ENCODE assay signal across 7 cellular contexts in the genomic region with DNA sequence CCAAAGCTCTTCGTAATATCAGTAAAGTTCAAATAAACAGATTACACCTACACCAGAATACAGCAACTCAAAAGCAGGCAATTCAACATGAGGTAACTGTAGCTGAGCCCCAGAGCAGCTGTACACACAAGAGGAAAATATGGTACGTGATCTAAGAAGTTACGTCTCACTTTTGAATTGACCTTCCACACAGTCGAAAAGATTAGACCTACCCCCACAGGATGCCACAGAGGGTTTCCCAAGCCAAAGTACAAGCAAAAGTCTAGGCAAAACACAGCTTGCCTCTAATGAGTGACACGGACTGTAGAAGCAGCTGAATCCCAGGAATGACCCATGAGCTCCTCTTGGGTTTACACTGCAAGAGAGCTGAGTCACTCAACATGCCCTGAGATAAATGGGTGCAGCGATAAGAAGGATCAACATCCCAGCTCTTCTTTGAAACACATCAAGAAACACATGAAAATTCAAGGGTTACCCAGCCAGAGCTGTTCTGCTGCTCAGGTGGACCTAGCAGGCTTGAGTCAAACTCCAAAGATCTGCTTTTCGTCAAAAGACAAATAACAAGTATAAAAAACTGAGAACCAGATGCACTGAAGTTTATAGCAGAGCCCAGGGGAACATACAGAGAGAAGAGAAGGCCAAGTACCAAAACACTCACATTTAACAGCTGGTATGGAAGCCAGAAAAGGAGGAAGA. TPM values are rescaled to one million over a fixed set of nuclear protein-coding genes. Genes with fewer than 3 reads are reported as not detected.
A peak's percentile ranks its signal among the peaks of the same experiment; 100 is the strongest.
DNase-seq lines count a peak whose midpoint lies in the region; ATAC-seq, FAIRE-seq and TF ChIP-seq lines count a peak whose summit lies in the region.

No MANE protein-coding gene starts in this region.

- H3K79me1 ChIP-seq in mesendoderm (ENCODE audit: low read length), result peaks cover 23% of the 10 kb centered on the region

- peaks cover 94% of the 10 kb centered on the region for H3K79me2 ChIP-seq in K562 (ENCODE audit: control insufficient read depth, insufficient read depth, low read length)
- peaks cover 82% of the 10 kb centered on the region for H3K79me2 ChIP-seq in mesendoderm (ENCODE audit: control insufficient read depth, insufficient read depth, low read length)

- H3K4ac ChIP-seq in mesendoderm (ENCODE audit: low read depth, low read length), result no peak overlapping the region

- FAIRE-seq in K562 (lab: Jason Lieb, UNC), result peak; percentile 96

- no peak overlapping the region for H4K8ac ChIP-seq in mesendoderm (ENCODE audit: low read depth, low read length)

- no peak overlapping the region for H3K56ac ChIP-seq in mesendoderm (ENCODE audit: low read length)

- ATAC-seq in K562 (peak; percentile 80), left colon (peak; percentile 13), GM19023 (IDR thresholded peaks at IDR 0.05; ENCODE audit: unreplicated experiment) (no peak)

- peak; percentile 80 for TF ChIP-seq EP300 in K562 (IDR thresholded peaks at IDR 0.05; ENCODE audit: low read length)

- H2BK5ac ChIP-seq in mesendoderm (ENCODE audit: low read length), result no peak overlapping the region

- H3K4me3 ChIP-seq in K562 (no peak overlapping the region), testis (no peak overlapping the region), HAP-1 (no peak overlapping the region), mesendoderm (ENCODE audit: low read length) (no peak overlapping the region)

- in situ Hi-C loops in K562 (cut with MboI), result no loop called here
- in situ Hi-C loops in HAP-1 (cut with MboI; ENCODE audit: low sequenced_read_pairs), result no loop called here

- H3K18ac ChIP-seq in mesendoderm (ENCODE audit: low read length), result no peak overlapping the region

- H3K36me3 ChIP-seq in K562 (ENCODE audit: control insufficient read depth, insufficient read depth, low read length) (peaks cover 6% of the 10 kb centered on the region), testis (ENCODE audit: low read depth, missing control alignments) (no peaks in the 10 kb centered on the region), HAP-1 (replicated peaks) (no peaks in the 10 kb centered on the region), mesendoderm (ENCODE audit: control insufficient read depth, insufficient read depth, low read length) (no peaks in the 10 kb centered on the region)

- no TSS peak for BruUV-seq in K562 (replicated peaks; lab: Mats Ljungman, UMichigan)

- peaks cover 43 to 75% of the 10 kb centered on the region in 2 experiments for H3K4me1 ChIP-seq in K562 (replicated peaks in 1 of 2; ENCODE audit: control insufficient read depth in 2 of 2, insufficient read depth in 2 of 2, low read length in 2 of 2)
- peaks cover 51% of the 10 kb centered on the region for H3K4me1 ChIP-seq in testis
- H3K4me1 ChIP-seq in HAP-1, result no peaks in the 10 kb centered on the region
- peaks cover 7% of the 10 kb centered on the region for H3K4me1 ChIP-seq in mesendoderm (ENCODE audit: control insufficient read depth, low read depth, low read length)

- peaks cover 4% of the 10 kb centered on the region; the same call in 1 of the 2 replicates for H4K20me1 ChIP-seq in K562 (replicated peaks; ENCODE audit: control insufficient read depth, insufficient read depth, low read length)

- TF ChIP-seq POLR2A in K562 (conservative IDR thresholded peaks at IDR 0.05), result no peak
- no peak for TF ChIP-seq POLR2A in testis (IDR thresholded peaks at IDR 0.05)

- H3K9me3 ChIP-seq in K562 (replicated peaks; ENCODE audit: control insufficient read depth, insufficient read depth, low read depth, low read length) (no peaks in the 10 kb centered on the region), testis (no peaks in the 10 kb centered on the region), HAP-1 (no peaks in the 10 kb centered on the region)

- 7% methylated on average over 7 of the region's 7 CpGs for WGBS in K562 (ENCODE audit: insufficient coverage, low coverage, missing lambda C conversion rate)
- WGBS in testis, 2 donors, result 60 to 62% methylated on average over 7 of the region's 7 CpGs
- WGBS in mesendoderm (ENCODE audit: extremely low coverage, insufficient coverage, low lambda C conversion rate), result no CpG with 5 or more reads among the region's 7 CpGs

- no peak overlapping the region for H4K5ac ChIP-seq in mesendoderm (ENCODE audit: low read length)

- H2BK120ac ChIP-seq in mesendoderm (ENCODE audit: low read depth, low read length), result no peak overlapping the region

- peak overlapping the region; percentile 41 for H2AFZ ChIP-seq in K562 (ENCODE audit: low read depth, low read length)

- H3K4me2 ChIP-seq in K562 (ENCODE audit: insufficient read depth, low read length), result peak overlapping the region; percentile 69
- H3K4me2 ChIP-seq in mesendoderm (ENCODE audit: low read length), result no peak overlapping the region

- peaks cover 3% of the 10 kb centered on the region for H3K9me1 ChIP-seq in K562 (ENCODE audit: control insufficient read depth, insufficient read depth, low read length)

- CTCF ChIA-PET in K562 (lab: Yijun Ruan, JAX; ENCODE audit: low intra/inter-chr PET ratio), result no interaction called here

- peak overlapping the region; percentile 50 to 61; a peak in 3 of 4 replicates for H3K9ac ChIP-seq in K562 (ENCODE audit: insufficient read depth in 1 of 2, low read depth in 2 of 2, low read length in 2 of 2)
- H3K9ac ChIP-seq in mesendoderm (ENCODE audit: low read length), result no peak overlapping the region

- TF ChIP-seq CTCF in K562 (IDR thresholded peaks at IDR 0.05 in 2 of 3, conservative IDR thresholded peaks at IDR 0.05 in 1 of 3; ENCODE audit: insufficient read depth in 2 of 3, low read depth in 1 of 3, low read length in 3 of 3) (0 out of 6 replicates have a peak, but pooled peaks of 1 of the 3 experiments have one; percentile 5), testis (IDR thresholded peaks at IDR 0.05) (no peak)

- H3K27me3 ChIP-seq in K562 (ENCODE audit: control insufficient read depth in 2 of 2, insufficient read depth in 2 of 2, low read length in 2 of 2) (no peaks in the 10 kb centered on the region), testis (no peaks in the 10 kb centered on the region), HAP-1 (ENCODE audit: low read depth) (no peaks in the 10 kb centered on the region), mesendoderm (ENCODE audit: insufficient read depth, low read length, poor library complexity) (no peaks in the 10 kb centered on the region)

- POLR2A ChIA-PET in K562 (lab: Yijun Ruan, JAX), result interaction anchor here (0.6 to 2.7 kb wide), 17 partner anchors 8 to 242 kb away, joined by 3 to 21 read pairs (median 5); a partner anchor contains a TSS

- H3K23ac ChIP-seq in mesendoderm (ENCODE audit: low read length), result no peak overlapping the region

- DNase-seq in M059J (ENCODE audit: low read depth) (peak; percentile 66), K562 (ENCODE audit: extremely low read depth in 1 of 4, low spot score in 3 of 4) (peak; percentile 74 to 94 (median 81)), left colon (no peak), testis (no peak), HAP-1 (ENCODE audit: low spot score in 2 of 2) (no peak), mesendoderm (no peak)

- H2AK5ac ChIP-seq in mesendoderm (ENCODE audit: low read length), result no peak overlapping the region

- H2BK15ac ChIP-seq in mesendoderm (replicated peaks; ENCODE audit: low read depth), result no peak overlapping the region

- H3K27ac ChIP-seq in K562 (ENCODE audit: extremely low read depth, low read depth, low read length), result peak overlapping the region; percentile 77
- peak overlapping the region; percentile 9 to 76 for H3K27ac ChIP-seq in testis
- H3K27ac ChIP-seq in mesendoderm (ENCODE audit: low read depth, low read length), result no peak overlapping the region

- TF ChIP-seq RAD21 in K562 (CRISPR knock-in tag; conservative IDR thresholded peaks at IDR 0.05 in 1 of 2, IDR thresholded peaks at IDR 0.05 in 1 of 2), result no peak; a peak in 1 of 4 replicates

- intact Hi-C loops in K562 (cut with micrococcal nuclease) (no loop called here), left colon (cut with DNase I, micrococcal nuclease) (loop anchor here in 1 of 2 donors (10.0 kb wide), 1 partner anchor 47 kb away; no protein-coding TSS in a partner anchor), testis (cut with DNase I; ENCODE audit: low total_unique reads) (no loop called here)

TF ChIP-seq in K562, 482 proteins besides CTCF, POLR2A, EP300 and RAD21 (continues in another document):
- no peak for TF ChIP-seq HMGN3 (IDR thresholded peaks at IDR 0.05; ENCODE audit: borderline replicate concordance, extremely low read depth, insufficient read length, low read depth, low read length)

RNA-seq across cellular contexts. Expression of a gene that starts 9.7 kb away (rescaled TPM):
- 16.5 and 31.9 TPM in 2 replicates for total RNA-seq in M059J (2014; rRNA removed; shearing (Covaris generic))
- total RNA-seq in K562 (2011; cell fraction: chromatin; rRNA removed; ENCODE audit: low replicate concordance), result 58.2 and 65.5 TPM in 2 replicates
- 39.9 and 41.2 TPM in 2 replicates for total RNA-seq in K562 (2011; cell fraction: nucleolus; rRNA removed)
- total RNA-seq in K562 (2011; cell fraction: nucleoplasm; rRNA removed), result 52.9 and 82.7 TPM in 2 replicates
- 10.2 and 19.6 TPM in 2 replicates for total RNA-seq in K562 (2014; rRNA removed)
- 13.8 and 15.2 TPM in 2 replicates for total RNA-seq in K562 (2014; rRNA removed; fragmentation: Illumina TruSeq; extraction: Trizol)
- total RNA-seq in K562 (2015; rRNA removed; fragmentation: Illumina TruSeq; extraction: Trizol), result 16.0 and 17.5 TPM in 2 replicates
- 44.7 and 45.6 TPM in 2 replicates for total RNA-seq in K562 (2021)
- polyA plus RNA-seq in K562 (2011; rRNA removed), result 17.1 and 37.9 TPM in 2 replicates
- 15.4 and 27.7 TPM in 2 replicates for polyA plus RNA-seq in K562 (2011; cell fraction: cytosol; rRNA removed)
- polyA plus RNA-seq in K562 (2011; cell fraction: nucleus; rRNA removed), result 24.4 and 31.2 TPM in 2 replicates
- 20.5 and 29.6 TPM in 2 replicates for polyA plus RNA-seq in K562 (2012)
- polyA plus RNA-seq in K562 (2014; fragmentation: Illumina TruSeq; extraction: Trizol), result 26.9 and 27.4 TPM in 2 replicates
- polyA plus RNA-seq in K562 (2014; fragmentation: Nextera tagmentation; extraction: Ambion mirVana), result 1 to 10 TPM; 7.1 to 8.8 TPM
- 15.8 and 18.7 TPM in 2 replicates for polyA plus RNA-seq in K562 (2014; rRNA removed)
- polyA minus RNA-seq in K562 (2011; rRNA and poly(A)+ RNA removed), result 30.2 and 46.2 TPM in 2 replicates
- polyA minus RNA-seq in K562 (2011; cell fraction: cytosol; rRNA and poly(A)+ RNA removed), result 19.4 and 34.7 TPM in 2 replicates
- polyA minus RNA-seq in K562 (2011; cell fraction: nucleus; rRNA and poly(A)+ RNA removed), result 24.1 and 55.8 TPM in 2 replicates
- total RNA-seq in left colon, result 10 to 100 TPM; 39.2 to 41.5 TPM
- 10 to 100 TPM; 23.4 to 23.9 TPM for total RNA-seq in testis
- 22.0 TPM for polyA plus RNA-seq in testis (ENCODE audit: insufficient read depth, low read depth, low replicate concordance)
- 32.4 TPM for polyA plus RNA-seq in mesendoderm (2013, experiment 1 of 2)
- polyA plus RNA-seq in mesendoderm (2013, experiment 2 of 2), result 30.3 TPM

Comparison
In these comparisons a context has a peak if more than half of its experiments do, and no peak if none do; other contexts are left out.
1. DNase-seq: peak in M059J (single experiment) and K562 (4 of 4); none in left colon (0 of 2), testis (single experiment), HAP-1 (0 of 2) and mesendoderm (single experiment).